ENCODE assay signal across 11 cellular contexts in the genomic region with DNA sequence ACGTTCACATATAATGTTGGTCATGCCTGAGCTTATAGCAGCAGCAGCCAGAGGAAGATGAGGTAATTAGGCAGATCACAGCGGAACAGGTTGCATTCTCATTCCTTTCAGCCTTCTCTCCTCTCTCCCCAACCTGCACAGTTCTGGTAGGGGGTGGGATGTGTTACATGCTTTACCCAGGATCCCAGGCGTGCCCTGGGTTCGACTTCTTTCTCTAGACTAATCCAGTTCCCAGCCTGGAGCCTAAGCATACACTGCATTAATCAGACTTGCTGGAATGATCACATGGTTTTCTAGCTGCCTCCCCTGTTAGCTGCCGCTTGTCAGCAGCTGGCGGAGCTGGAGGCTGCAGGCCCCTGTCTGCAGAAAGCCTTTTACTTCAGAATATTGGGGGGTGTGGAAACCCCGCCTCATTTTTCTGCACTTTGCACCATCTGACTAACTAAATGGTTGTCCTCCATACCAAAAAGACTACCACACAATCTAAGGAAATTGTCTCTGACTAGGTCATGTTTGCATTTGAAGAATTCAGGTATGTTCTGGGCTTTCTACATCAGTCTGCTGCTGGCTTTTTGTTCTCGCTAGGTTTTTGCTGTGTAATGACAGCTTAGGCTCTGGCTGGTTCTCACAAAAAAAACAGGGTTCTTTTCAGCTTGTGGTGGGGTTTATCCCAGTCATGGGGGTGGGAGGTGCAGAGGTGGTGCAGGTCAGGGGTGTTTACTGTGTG. TPM values are rescaled to one million over a fixed set of nuclear protein-coding genes. Genes with fewer than 3 reads are reported as not detected.
DNase-seq lines count a peak whose midpoint lies in the region; ATAC-seq and TF ChIP-seq lines count a peak whose summit lies in the region.
"Had no signal": no experiment of that assay in that cellular context is flagged by ENCODE, and none has a peak within 500 bp of the region (broad histone marks: within the 10 kb centered on the region; RNA-seq: fewer than 3 reads in every experiment).

No MANE protein-coding gene starts in this region.

- H3K4me3 Mint-ChIP-seq in endodermal cell = no peak overlapping the region

- no peaks in the 10 kb centered on the region for H3K9me3 Mint-ChIP-seq in endodermal cell

- no peak overlapping the region for H3K23ac ChIP-seq in mesendoderm (ENCODE audit: low read length)

- H3K9me3 ChIP-seq in endodermal cell (ENCODE audit: control insufficient read depth, low read length) (no peaks in the 10 kb centered on the region), stomach smooth muscle (ENCODE audit: control insufficient read depth in 2 of 2, low read length in 2 of 2) (no peaks in the 10 kb centered on the region)

- peaks cover 3% of the 10 kb centered on the region for H3K79me1 ChIP-seq in mesendoderm (ENCODE audit: low read length)

- H3K4me1 ChIP-seq in endodermal cell (ENCODE audit: control insufficient read depth, insufficient read depth, low read length) (peaks cover 6% of the 10 kb centered on the region), mesendoderm (ENCODE audit: control insufficient read depth, low read depth, low read length) (no peaks in the 10 kb centered on the region), stomach smooth muscle (ENCODE audit: control insufficient read depth, insufficient read depth, low read length) (peaks cover 19% of the 10 kb centered on the region)

- H3K79me2 ChIP-seq in mesendoderm (ENCODE audit: control insufficient read depth, insufficient read depth, low read length) = no peaks in the 10 kb centered on the region

- H3K36me3 Mint-ChIP-seq in endodermal cell (ENCODE audit: low read depth) = no peaks in the 10 kb centered on the region

- H3K27ac ChIP-seq in endodermal cell (ENCODE audit: low read depth, low read length) (peak overlapping the region; percentile 3), mesendoderm (ENCODE audit: low read depth, low read length) (no peak overlapping the region), stomach smooth muscle (ENCODE audit: low read length) (peak overlapping the region; percentile 37)

- WGBS in endodermal cell (ENCODE audit: insufficient coverage in 1 of 2, insufficient read length in 1 of 2), 2 experiments = 86 to 89% methylated on average over 3 to 8 of the region's 8 CpGs
- no CpG with 5 or more reads among the region's 8 CpGs for WGBS in mesendoderm (ENCODE audit: extremely low coverage, insufficient coverage, low lambda C conversion rate)

- H3K4me3 ChIP-seq in endodermal cell (ENCODE audit: low read length) (no peak overlapping the region), mesendoderm (ENCODE audit: low read length) (no peak overlapping the region), stomach smooth muscle (ENCODE audit: low read length in 2 of 2) (peak overlapping the region; percentile 0 to 61)

- TF ChIP-seq CTCF in endodermal cell (conservative IDR thresholded peaks at IDR 0.05) = no peak

- H2BK5ac ChIP-seq in mesendoderm (ENCODE audit: low read length) = no peak overlapping the region

- H4K8ac ChIP-seq in mesendoderm (ENCODE audit: low read depth, low read length) = no peak overlapping the region

- no peak overlapping the region for H3K9ac ChIP-seq in endodermal cell (ENCODE audit: extremely low read depth, low read length, poor library complexity, severe bottlenecking)
- H3K9ac ChIP-seq in mesendoderm (ENCODE audit: low read length) = no peak overlapping the region
- peak overlapping the region in 1 of 2 donors; percentile 13 for H3K9ac ChIP-seq in stomach smooth muscle (ENCODE audit: low read length in 2 of 2)

- H3K18ac ChIP-seq in mesendoderm (ENCODE audit: low read length) = no peak overlapping the region

- H3K4me1 Mint-ChIP-seq in endodermal cell = peaks cover 17% of the 10 kb centered on the region

- no peak for ATAC-seq in HG03354 (IDR thresholded peaks at IDR 0.05; ENCODE audit: poor library complexity, severe bottlenecking, unreplicated experiment)
- ATAC-seq: HCT116 had no signal

- H2BK120ac ChIP-seq in mesendoderm (ENCODE audit: low read depth, low read length) = no peak overlapping the region

- DNase-seq in NCI-H82 treated with DMSO at 0.1 percent for 48 hours (lab: John Stamatoyannopoulos, UW; ENCODE audit: unreplicated experiment) (peak; percentile 79), endodermal cell (peak; percentile 56), mesendoderm (no peak), A172 (ENCODE audit: low spot score) (no peak), CD1c-positive myeloid dendritic cell (ENCODE audit: extremely low spot score) (no peak), NOMO-1 treated with dmso at 0.1 percent for 144 hours (lab: John Stamatoyannopoulos, UW; ENCODE audit: unreplicated experiment) (no peak)
- DNase-seq: activated CD4-positive, alpha-beta T cell treated with anti-CD3 and anti-CD28 coated beads for 48 hours; stimulated activated CD4-positive, alpha-beta T cell treated with anti-CD3 and anti-CD28 coated beads, Interleukin-4, amount 100 ng/mL, for 4 hours had no signal

- no peak overlapping the region for H2AK5ac ChIP-seq in mesendoderm (ENCODE audit: low read length)

- peak overlapping the region; percentile 75 for H3K27ac Mint-ChIP-seq in endodermal cell

- H3K36me3 ChIP-seq in endodermal cell (ENCODE audit: control insufficient read depth, insufficient read depth, low read length) (no peaks in the 10 kb centered on the region), mesendoderm (ENCODE audit: control insufficient read depth, insufficient read depth, low read length) (no peaks in the 10 kb centered on the region), stomach smooth muscle (ENCODE audit: control insufficient read depth in 2 of 2, insufficient read depth in 2 of 2, low read length in 2 of 2) (no peaks in the 10 kb centered on the region)

- no peaks in the 10 kb centered on the region for H3K27me3 Mint-ChIP-seq in endodermal cell (ENCODE audit: insufficient read depth)

- peak overlapping the region; percentile 28 for H3K56ac ChIP-seq in mesendoderm (ENCODE audit: low read length)

- H2BK15ac ChIP-seq in mesendoderm (replicated peaks; ENCODE audit: low read depth) = no peak overlapping the region

- H3K27me3 ChIP-seq in endodermal cell (ENCODE audit: control insufficient read depth, insufficient read depth, low read length, poor library complexity, severe bottlenecking) (no peaks in the 10 kb centered on the region), mesendoderm (ENCODE audit: insufficient read depth, low read length, poor library complexity) (no peaks in the 10 kb centered on the region), stomach smooth muscle (ENCODE audit: control insufficient read depth in 1 of 2, insufficient read depth in 2 of 2, low read length in 2 of 2) (no peaks in the 10 kb centered on the region)

- H3K4ac ChIP-seq in mesendoderm (ENCODE audit: low read depth, low read length) = no peak overlapping the region

- no peak overlapping the region for H4K5ac ChIP-seq in mesendoderm (ENCODE audit: low read length)

- no peak overlapping the region for H3K4me2 ChIP-seq in mesendoderm (ENCODE audit: low read length)

RNA-seq across cellular contexts. Expression of a gene that starts 45.9 kb away (rescaled TPM):
- total RNA-seq in endodermal cell = 10 to 100 TPM; 61.1 to 71.3 TPM
- 234 TPM for polyA plus RNA-seq in endodermal cell (2013, experiment 1 of 2)
- 188 TPM for polyA plus RNA-seq in endodermal cell (2013, experiment 2 of 2)
- 25.6 TPM for polyA plus RNA-seq in mesendoderm (2013, experiment 1 of 2)
- 26.2 TPM for polyA plus RNA-seq in mesendoderm (2013, experiment 2 of 2)
- 9.5 and 12.4 TPM in 2 replicates for total RNA-seq in A172 (2014; rRNA removed; shearing (Covaris generic))

Comparison
In these comparisons a context has a peak if more than half of its experiments do, and no peak if none do; other contexts are left out.
1. DNase-seq: peak in NCI-H82 treated with DMSO at 0.1 percent for 48 hours (single experiment) and endodermal cell (single experiment); none in mesendoderm (single experiment), A172 (single experiment), CD1c-positive myeloid dendritic cell (single experiment) and NOMO-1 treated with dmso at 0.1 percent for 144 hours (single experiment).
2. H3K4me3 ChIP-seq: peak in stomach smooth muscle (2 of 2); none in endodermal cell (single experiment) and mesendoderm (single experiment).